8 cellular contexts compared by ENCODE assay signal in genomic region chr11:95849087-95849825, GRCh38. TPM values are rescaled to one million over a fixed set of nuclear protein-coding genes. Genes with fewer than 3 reads are reported as not detected.
A peak's percentile ranks its signal among the peaks of the same experiment; 100 is the strongest.
DNase-seq lines count a peak whose midpoint lies in the region; ATAC-seq and TF ChIP-seq lines count a peak whose summit lies in the region.

No MANE protein-coding gene starts in this region.

- no peaks in the 10 kb centered on the region for H3K4me1 ChIP-seq in mucosa of descending colon (ENCODE audit: low read depth)

- H3K9me3 ChIP-seq in mucosa of descending colon, result no peaks in the 10 kb centered on the region

- no peak overlapping the region for H3K4me3 ChIP-seq in mucosa of descending colon

- DNase-seq in COLO829 (ENCODE audit: low spot score) (peak; percentile 45), T1000 (lab: John Stamatoyannopoulos, UW) (peak; percentile 24), epidermal melanocyte (ENCODE audit: insufficient read length, low spot score) (peak; percentile 16), mucosa of descending colon (peak in 1 of 3 donors; percentile 70), NCI-H1436 treated with DMSO at 0.1 percent for 48 hours (lab: John Stamatoyannopoulos, UW) (no peak)

- ATAC-seq in GM18909 (IDR thresholded peaks at IDR 0.05; ENCODE audit: poor library complexity, unreplicated experiment) (peak; percentile 74), mucosa of descending colon (peak; percentile 84), HG03460 (IDR thresholded peaks at IDR 0.05; ENCODE audit: unreplicated experiment) (no peak)

- TF ChIP-seq CTCF in LNCAP (IDR thresholded peaks at IDR 0.05), result peak; percentile 71
- no peak for TF ChIP-seq CTCF in mucosa of descending colon (IDR thresholded peaks at IDR 0.05)

- intact Hi-C loops in mucosa of descending colon (cut with DNase I, micrococcal nuclease), result no loop called here

- no peaks in the 10 kb centered on the region for H3K36me3 ChIP-seq in mucosa of descending colon (ENCODE audit: low read depth)

RNA-seq across cellular contexts. Expression of gene CEP57, which starts 59.0 kb away (rescaled TPM):
- total RNA-seq in mucosa of descending colon, result 10 to 100 TPM; 29.7 to 35.1 (median 29.9) TPM

RNA-seq across cellular contexts. Expression of gene FAM76B, which starts 59.7 kb away (rescaled TPM):
- 10 to 100 TPM; 23.0 to 26.7 (median 24.5) TPM for total RNA-seq in mucosa of descending colon
